ENCODE assay signal across 26 cellular contexts in the genomic region with DNA sequence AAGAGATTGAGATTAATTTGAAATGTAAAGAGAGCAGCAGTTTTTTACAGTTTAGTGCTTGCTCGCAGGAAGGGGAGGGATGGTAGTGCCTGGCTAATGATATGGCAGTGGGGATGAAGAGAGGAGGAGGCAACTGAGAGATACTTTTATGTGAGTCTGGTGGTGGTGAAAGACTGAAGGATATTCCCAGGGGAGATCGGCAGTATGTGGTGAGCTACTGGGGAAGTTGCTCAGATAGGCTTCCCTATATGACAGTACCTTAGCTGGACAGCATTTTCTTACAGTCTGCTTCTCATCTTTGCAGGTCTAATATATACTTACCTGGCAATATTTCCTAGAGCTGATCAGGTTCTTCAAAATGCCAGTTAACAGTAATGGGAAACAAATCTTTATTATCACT. TPM values are rescaled to one million over a fixed set of nuclear protein-coding genes. Genes with fewer than 3 reads are reported as not detected.
A peak's percentile ranks its signal among the peaks of the same experiment; 100 is the strongest.
DNase-seq lines count a peak whose midpoint lies in the region; ATAC-seq, FAIRE-seq and TF ChIP-seq lines count a peak whose summit lies in the region.
"Had no signal": no experiment of that assay in that cellular context is flagged by ENCODE, and none has a peak within 500 bp of the region (broad histone marks: within the 10 kb centered on the region; RNA-seq: fewer than 3 reads in every experiment).

No MANE protein-coding gene starts in this region.

- no peaks in the 10 kb centered on the region for H3K27me3 Mint-ChIP-seq in MCF 10A (ENCODE audit: insufficient read depth, unreplicated experiment)
- no peaks in the 10 kb centered on the region for H3K27me3 Mint-ChIP-seq in type B pancreatic cell
- no peaks in the 10 kb centered on the region for H3K27me3 Mint-ChIP-seq in T-cell
- H3K27me3 Mint-ChIP-seq: activated CD4-positive, alpha-beta memory T cell treated with anti-CD3 and anti-CD28 coated beads, Interleukin-2, amount 10 ng/mL, durations not matched to agents 7 days and 5 days; central memory CD8-positive, alpha-beta T cell; effector memory CD8-positive, alpha-beta T cell had no signal

- H3K9me3 ChIP-seq in mammary epithelial cell (replicated peaks; ENCODE audit: insufficient read depth, low read length) (no peaks in the 10 kb centered on the region), Loucy (ENCODE audit: insufficient read depth, low read depth, low read length) (no peaks in the 10 kb centered on the region), GM12878 (replicated peaks; ENCODE audit: control insufficient read depth, insufficient read depth, low read length) (no peaks in the 10 kb centered on the region)
- H3K9me3 ChIP-seq: Caco-2, SJCRH30, stomach, thyroid gland had no signal

- no peak for FAIRE-seq in GM12878 (lab: Jason Lieb, UNC)
- FAIRE-seq: small intestine had no signal

- dilution Hi-C loops in mammary epithelial cell (cut with HindIII; ENCODE audit: low sequenced_read_pairs): no loop called here

- intact Hi-C loops in MCF 10A (cut with micrococcal nuclease) (no loop called here), mammary epithelial cell (cut with micrococcal nuclease) (no loop called here), GM12878 (cut with micrococcal nuclease; ENCODE audit: unreplicated experiment) (no loop called here)

- peak; percentile 78 for ATAC-seq in GM12878
- no peak for ATAC-seq in T-cell (replicated peaks in 1 of 4)
- ATAC-seq: effector memory CD8-positive, alpha-beta T cell; HCT116 had no signal

- TF ChIP-seq RAD21 in GM12878 (IDR thresholded peaks at IDR 0.05; ENCODE audit: insufficient read depth, low read depth, low read length): no peak

- no peak overlapping the region for H3K4me2 ChIP-seq in mammary epithelial cell (ENCODE audit: insufficient read depth, low read depth, low read length)
- H3K4me2 ChIP-seq in Loucy (ENCODE audit: low read depth, low read length, poor library complexity, severe bottlenecking): peak overlapping the region; percentile 33
- no peak overlapping the region for H3K4me2 ChIP-seq in GM12878 (ENCODE audit: control insufficient read depth, insufficient read depth)

- H3K9me2 ChIP-seq in Loucy (replicated peaks; ENCODE audit: low read depth, low read length): no peaks in the 10 kb centered on the region

- no peak for DNase-seq in MCF 10A (ENCODE audit: unreplicated experiment)
- DNase-seq in mammary epithelial cell: no peak
- DNase-seq in GM12878 (ENCODE audit: low read depth, low spot score): no peak
- no peak for DNase-seq in type B pancreatic cell (ENCODE audit: extremely low spot score, unreplicated experiment)
- DNase-seq in T-cell: no peak
- no peak for DNase-seq in KBM-7
- DNase-seq: ACHN; activated CD4-positive, alpha-beta memory T cell treated with anti-CD3 and anti-CD28 coated beads, Interleukin-2, amount 10 ng/mL, durations not matched to agents 7 days and 5 days; activated CD4-positive, CD25-positive, alpha-beta regulatory T cell; activated gamma-delta T cell treated with Interleukin-2 at 50 U/mL for 16 hours; Caco-2; effector memory CD8-positive, alpha-beta T cell; erythroblast; mesendoderm; NCI-H1092 treated with DMSO at 0.1 percent for 48 hours; NCI-H187; NCI-H2171 treated with DMSO at 0.1 percent for 48 hours; NCI-H510A; RPMI8226; SJCRH30; small intestine; stomach; thyroid gland had no signal

- H3K4me3 ChIP-seq in mammary epithelial cell (replicated peaks in 1 of 3; ENCODE audit: insufficient read depth in 1 of 3, low read depth in 2 of 3, low read length in 3 of 3): no peak overlapping the region
- H3K4me3 ChIP-seq in Loucy (ENCODE audit: low read length, poor library complexity, severe bottlenecking): peak overlapping the region; percentile 2
- no peak overlapping the region for H3K4me3 ChIP-seq in GM12878
- H3K4me3 ChIP-seq: SJCRH30, stomach, thyroid gland had no signal

- BruUV-seq in MCF 10A (replicated peaks; lab: Mats Ljungman, UMichigan) (no TSS peak), mammary epithelial cell (replicated peaks; lab: Mats Ljungman, UMichigan) (no TSS peak), GM12878 (replicated peaks; lab: Mats Ljungman, UMichigan) (no TSS peak)

- no peaks in the 10 kb centered on the region for H3K27me3 ChIP-seq in mammary epithelial cell (ENCODE audit: insufficient read depth, low read length)
- H3K27me3 ChIP-seq in Loucy (ENCODE audit: insufficient read depth, low read length, poor library complexity, severe bottlenecking): no peaks in the 10 kb centered on the region
- no peaks in the 10 kb centered on the region for H3K27me3 ChIP-seq in GM12878 (replicated peaks in 1 of 2; ENCODE audit: control insufficient read depth in 2 of 2, insufficient read depth in 2 of 2, low read length in 1 of 2)
- H3K27me3 ChIP-seq: SJCRH30, stomach, thyroid gland had no signal

- SMC1A ChIA-PET in GM12878 (lab: Charles Lee; ENCODE audit: uncharacterized antibody, unreplicated experiment): interaction anchor here (0.9 to 2.0 kb wide), 8 partner anchors 8 to 110 kb away, joined by 3 to 8 read pairs (median 4); a partner anchor contains a TSS

- H3K4me1 ChIP-seq in mammary epithelial cell (ENCODE audit: insufficient read depth, low read length): no peaks in the 10 kb centered on the region
- H3K4me1 ChIP-seq in Loucy (ENCODE audit: insufficient read depth, low read length, poor library complexity, severe bottlenecking): peaks cover 30% of the 10 kb centered on the region
- no peaks in the 10 kb centered on the region for H3K4me1 ChIP-seq in GM12878 (ENCODE audit: control insufficient read depth, insufficient read depth, low read length)
- H3K4me1 ChIP-seq: Caco-2, SJCRH30, thyroid gland had no signal

- H3K36me3 Mint-ChIP-seq in MCF 10A (ENCODE audit: insufficient read depth, unreplicated experiment) (peaks cover 94% of the 10 kb centered on the region), type B pancreatic cell (peaks cover 42% of the 10 kb centered on the region), T-cell (peaks cover 61% of the 10 kb centered on the region)

- H3K4me1 Mint-ChIP-seq in MCF 10A (ENCODE audit: insufficient read depth, unreplicated experiment): peaks cover 11% of the 10 kb centered on the region
- H3K4me1 Mint-ChIP-seq in type B pancreatic cell (ENCODE audit: unreplicated experiment): no peaks in the 10 kb centered on the region
- H3K4me1 Mint-ChIP-seq in T-cell: peaks cover 25 to 48% (median 35%) of the 10 kb centered on the region in 3 donors

- RAD21 ChIA-PET in GM12878 (lab: Charles Lee; ENCODE audit: unreplicated experiment): interaction anchor here (1.2 to 1.3 kb wide), 3 partner anchors 92 to 134 kb away, joined by 3 to 6 read pairs (median 4); no protein-coding TSS in a partner anchor

- peak overlapping the region; percentile 23 for H3K27ac Mint-ChIP-seq in MCF 10A (ENCODE audit: low read depth, unreplicated experiment)
- H3K27ac Mint-ChIP-seq in type B pancreatic cell: peak overlapping the region; percentile 0
- H3K27ac Mint-ChIP-seq in T-cell: peak overlapping the region in 1 of 2 donors; percentile 53
- H3K27ac Mint-ChIP-seq: activated CD4-positive, alpha-beta memory T cell treated with anti-CD3 and anti-CD28 coated beads, Interleukin-2, amount 10 ng/mL, durations not matched to agents 7 days and 5 days had no signal

- no peak for TF ChIP-seq CTCF in MCF 10A (IDR thresholded peaks at IDR 0.05; ENCODE audit: unreplicated experiment)
- TF ChIP-seq CTCF in mammary epithelial cell (conservative IDR thresholded peaks at IDR 0.05 in 1 of 2, IDR thresholded peaks at IDR 0.05 in 1 of 2; ENCODE audit: extremely low read depth in 1 of 2, insufficient read depth in 1 of 2, low read depth in 1 of 2, low read length in 2 of 2): no peak
- TF ChIP-seq CTCF in Loucy (conservative IDR thresholded peaks at IDR 0.05; ENCODE audit: low read length): no peak
- TF ChIP-seq CTCF in GM12878 (IDR thresholded peaks at IDR 0.05 in 2 of 3, conservative IDR thresholded peaks at IDR 0.05 in 1 of 3; ENCODE audit: control insufficient read depth in 2 of 3, extremely low read depth in 1 of 3, insufficient read depth in 1 of 3, low read depth in 3 of 3, low read length in 3 of 3): no peak
- no peak for TF ChIP-seq CTCF in type B pancreatic cell (conservative IDR thresholded peaks at IDR 0.05)

- no peak overlapping the region for H2AFZ ChIP-seq in mammary epithelial cell (ENCODE audit: low read depth, low read length)
- no peak overlapping the region for H2AFZ ChIP-seq in Loucy (ENCODE audit: low read length)
- H2AFZ ChIP-seq in GM12878 (ENCODE audit: control insufficient read depth, low read depth, low read length): no peak overlapping the region

- TF ChIP-seq POLR2A in GM12878 (IDR thresholded peaks at IDR 0.05; ENCODE audit: low read depth, low read length): no peak

- H4K20me1 ChIP-seq in mammary epithelial cell (ENCODE audit: insufficient read depth, low read length) (no peaks in the 10 kb centered on the region), Loucy (ENCODE audit: insufficient read depth, low read length, poor library complexity, severe bottlenecking) (peaks cover 33% of the 10 kb centered on the region), GM12878 (ENCODE audit: control insufficient read depth, insufficient read depth) (no peaks in the 10 kb centered on the region)

- in situ Hi-C loops in mammary epithelial cell (cut with MboI; ENCODE audit: low sequenced_read_pairs in 2 of 2) (no loop called here), GM12878 (cut with MboI) (no loop called here), KBM-7 (cut with MboI; ENCODE audit: low pct_unique_long_range_greater_than_20kb, low sequenced_read_pairs) (no loop called here)

- H3K4me3 Mint-ChIP-seq in MCF 10A (ENCODE audit: unreplicated experiment) (no peak overlapping the region), type B pancreatic cell (no peak overlapping the region), T-cell (no peak overlapping the region)
- H3K4me3 Mint-ChIP-seq: activated CD4-positive, alpha-beta memory T cell treated with anti-CD3 and anti-CD28 coated beads, Interleukin-2, amount 10 ng/mL, durations not matched to agents 7 days and 5 days; central memory CD8-positive, alpha-beta T cell; effector memory CD8-positive, alpha-beta T cell had no signal

- H3K27ac ChIP-seq in mammary epithelial cell (ENCODE audit: insufficient read depth, low read depth, low read length): no peak overlapping the region
- H3K27ac ChIP-seq in GM12878 (ENCODE audit: control insufficient read depth, insufficient read depth): no peak overlapping the region
- H3K27ac ChIP-seq: SJCRH30, stomach, thyroid gland had no signal

- POLR2A ChIA-PET in MCF 10A (lab: Yijun Ruan, JAX): interaction anchor here (1.4 kb wide), 1 partner anchor 9 kb away, joined by 8 read pairs; a partner anchor contains a TSS
- POLR2A ChIA-PET in GM12878 (lab: Charles Lee): interaction anchor here (0.5 to 1.6 kb wide), 6 partner anchors 9 to 746 kb away, joined by 3 to 6 read pairs (median 4); a partner anchor contains a TSS
- POLR2A ChIA-PET in T-cell (lab: Charles Lee): interaction anchor here in 1 of 2 donors (1.0 kb wide), 1 partner anchor 9 kb away, joined by 4 read pairs; a partner anchor contains a TSS

- no peaks in the 10 kb centered on the region for H3K9me3 Mint-ChIP-seq in MCF 10A (ENCODE audit: unreplicated experiment)
- no peaks in the 10 kb centered on the region for H3K9me3 Mint-ChIP-seq in type B pancreatic cell
- no peaks in the 10 kb centered on the region for H3K9me3 Mint-ChIP-seq in T-cell
- H3K9me3 Mint-ChIP-seq: activated CD4-positive, alpha-beta memory T cell treated with anti-CD3 and anti-CD28 coated beads, Interleukin-2, amount 10 ng/mL, durations not matched to agents 7 days and 5 days; central memory CD8-positive, alpha-beta T cell; effector memory CD8-positive, alpha-beta T cell had no signal

- 95% methylated on average over 2 of the region's 2 CpGs for WGBS in mammary epithelial cell (ENCODE audit: low coverage, missing lambda C conversion rate)
- WGBS in GM12878 (ENCODE audit: insufficient coverage, insufficient replicate concordance, low lambda C conversion rate, missing lambda C conversion rate): 50% methylated on average over 2 of the region's 2 CpGs

- CTCF ChIA-PET in MCF 10A (lab: Yijun Ruan, JAX): interaction anchor here (1.0 to 1.1 kb wide), 2 partner anchors 8 to 14 kb away, joined by 3 to 4 read pairs; no protein-coding TSS in a partner anchor
- CTCF ChIA-PET in mammary epithelial cell (lab: Charles Lee; ENCODE audit: low non-redundant PET): no interaction called here
- CTCF ChIA-PET in GM12878 (lab: Yijun Ruan, JAX): interaction anchor here (1.0 to 2.0 kb wide), 8 partner anchors 8 to 134 kb away, joined by 3 to 13 read pairs (median 5); no protein-coding TSS in a partner anchor
- CTCF ChIA-PET in T-cell (lab: Charles Lee): no interaction called here

- TF ChIP-seq EP300 in GM12878 (IDR thresholded peaks at IDR 0.05; ENCODE audit: borderline replicate concordance in 1 of 2, control insufficient read depth in 1 of 2, low read depth in 2 of 2, low read length in 2 of 2): no peak

- H3K36me3 ChIP-seq in mammary epithelial cell (ENCODE audit: insufficient read depth, low read length) (peaks cover 29% of the 10 kb centered on the region), Loucy (ENCODE audit: insufficient read depth, low read length) (peaks cover 80% of the 10 kb centered on the region), GM12878 (ENCODE audit: control insufficient read depth in 2 of 2, insufficient read depth in 2 of 2, low read length in 1 of 2) (peaks cover 0 to 25% of the 10 kb centered on the region in 2 experiments)

- H3K79me2 ChIP-seq in mammary epithelial cell (ENCODE audit: insufficient read depth, low read length) (peaks cover 44% of the 10 kb centered on the region), Loucy (ENCODE audit: insufficient read depth, low read length) (peaks cover 69% of the 10 kb centered on the region), GM12878 (ENCODE audit: control insufficient read depth, insufficient read depth, low read length) (no peaks in the 10 kb centered on the region)

- H3K9ac ChIP-seq in mammary epithelial cell (ENCODE audit: insufficient read depth, low read length): no peak overlapping the region
- H3K9ac ChIP-seq in Loucy (ENCODE audit: low read depth, low read length, poor library complexity, severe bottlenecking): no peak overlapping the region
- no peak overlapping the region for H3K9ac ChIP-seq in GM12878 (ENCODE audit: control insufficient read depth, insufficient read depth, low read length)

- H3F3A ChIP-seq in Loucy (ENCODE audit: low read depth): no peaks in the 10 kb centered on the region

RNA-seq across cellular contexts. Expression of a gene that starts 8.6 kb away (rescaled TPM):
- total RNA-seq in MCF 10A (2022) (57.2 and 61.6 TPM in 2 replicates), mammary epithelial cell (10 to 100 TPM; 18.7 to 36.5 TPM), GM12878 (2014; rRNA removed) (28.4 and 31.3 TPM in 2 replicates), GM12878 (2014; rRNA removed; fragmentation: Illumina TruSeq; extraction: Trizol) (35.1 and 36.6 TPM in 2 replicates), GM12878 (2021) (25.0 and 27.8 TPM in 2 replicates), type B pancreatic cell (ENCODE audit: low replicate concordance) (52.1 and 76.2 TPM in 2 replicates), T-cell (100 to 1,000 TPM in 2 of 5 donors, 10 to 100 TPM in 3; 77.0 to 168 (median 91.9) TPM)
- polyA plus RNA-seq in mammary epithelial cell (14.6 TPM), GM12878 (2011; rRNA removed) (54.9 and 76.9 TPM in 2 replicates), GM12878 (2014; fragmentation: Illumina TruSeq; extraction: Trizol) (37.2 and 41.8 TPM in 2 replicates), GM12878 (2014; fragmentation: Nextera tagmentation; extraction: Ambion mirVana) (10 to 100 TPM; 17.7 to 22.6 TPM), GM12878 (2014; rRNA removed) (32.9 and 36.6 TPM in 2 replicates), GM12878 (2016; fragmentation: Nextera tagmentation; extraction: Ambion mirVana) (10 to 100 TPM; 24.7 to 25.5 TPM)
- polyA minus RNA-seq in mammary epithelial cell: 19.4 TPM
- 185 and 189 TPM in 2 replicates for total RNA-seq in GM12878 (2013; cell fraction: nucleolus; rRNA removed)
- 30.9 TPM for polyA plus RNA-seq in GM12878 (2011; ENCODE audit: low read depth)
- 14.0 and 14.4 TPM in 2 replicates for polyA plus RNA-seq in GM12878 (2011; cell fraction: cytosol; rRNA removed)
- polyA plus RNA-seq in GM12878 (2011; cell fraction: nucleus; rRNA removed): 89.8 and 130 TPM in 2 replicates
- 37.3 and 43.4 TPM in 2 replicates for polyA plus RNA-seq in GM12878 (2012)
- polyA minus RNA-seq in GM12878 (2011; rRNA and poly(A)+ RNA removed): 29.8 and 30.0 TPM in 2 replicates
- polyA minus RNA-seq in GM12878 (2011; cell fraction: cytosol; rRNA and poly(A)+ RNA removed): 10.2 and 22.7 TPM in 2 replicates
- 38.3 and 61.3 TPM in 2 replicates for polyA minus RNA-seq in GM12878 (2011; cell fraction: nucleus; rRNA and poly(A)+ RNA removed)

RNA-seq across cellular contexts. Expression of a gene that starts 9.3 kb away (rescaled TPM):
- total RNA-seq in MCF 10A (2022): 832 and 905 TPM in 2 replicates
- 100 to 1,000 TPM; 365 to 726 TPM for total RNA-seq in mammary epithelial cell
- 459 TPM for polyA plus RNA-seq in mammary epithelial cell
- polyA minus RNA-seq in mammary epithelial cell: 589 TPM
- 814 and 838 TPM in 2 replicates for total RNA-seq in GM12878 (2013; cell fraction: nucleolus; rRNA removed)
- total RNA-seq in GM12878 (2014; rRNA removed): 257 and 299 TPM in 2 replicates
- total RNA-seq in GM12878 (2014; rRNA removed; fragmentation: Illumina TruSeq; extraction: Trizol): 482 and 485 TPM in 2 replicates
- total RNA-seq in GM12878 (2021): 713 and 715 TPM in 2 replicates
- polyA plus RNA-seq in GM12878 (2011; ENCODE audit: low read depth): 329 TPM
- polyA plus RNA-seq in GM12878 (2011; rRNA removed): 766 and 1,007 TPM in 2 replicates
- polyA plus RNA-seq in GM12878 (2011; cell fraction: cytosol; rRNA removed): 509 and 785 TPM in 2 replicates
- 2,281 and 3,127 TPM in 2 replicates for polyA plus RNA-seq in GM12878 (2011; cell fraction: nucleus; rRNA removed)
- 326 and 388 TPM in 2 replicates for polyA plus RNA-seq in GM12878 (2012)
- polyA plus RNA-seq in GM12878 (2014; fragmentation: Illumina TruSeq; extraction: Trizol): 689 and 910 TPM in 2 replicates
- 100 to 1,000 TPM; 530 to 888 TPM for polyA plus RNA-seq in GM12878 (2014; fragmentation: Nextera tagmentation; extraction: Ambion mirVana)
- polyA plus RNA-seq in GM12878 (2014; rRNA removed): 1,062 and 1,423 TPM in 2 replicates
- 100 to 1,000 TPM; 723 to 740 TPM for polyA plus RNA-seq in GM12878 (2016; fragmentation: Nextera tagmentation; extraction: Ambion mirVana)
- 294 and 317 TPM in 2 replicates for polyA minus RNA-seq in GM12878 (2011; rRNA and poly(A)+ RNA removed)
- 228 and 246 TPM in 2 replicates for polyA minus RNA-seq in GM12878 (2011; cell fraction: cytosol; rRNA and poly(A)+ RNA removed)
- polyA minus RNA-seq in GM12878 (2011; cell fraction: nucleus; rRNA and poly(A)+ RNA removed): 742 and 1,263 TPM in 2 replicates
- total RNA-seq in type B pancreatic cell (ENCODE audit: low replicate concordance): 729 and 758 TPM in 2 replicates
- total RNA-seq in T-cell: 1,000 to 10,000 TPM; 1,461 to 3,147 (median 1,608) TPM

RNA-seq across cellular contexts. Expression of a gene that starts 18.6 kb away (rescaled TPM):
- total RNA-seq in MCF 10A (2022) (27.5 and 29.4 TPM in 2 replicates), mammary epithelial cell (10 to 100 TPM in 1 of 2 donors, 1 to 10 TPM in 1; 3.8 to 17.7 TPM), GM12878 (2014; rRNA removed) (17.1 and 18.0 TPM in 2 replicates), GM12878 (2014; rRNA removed; fragmentation: Illumina TruSeq; extraction: Trizol) (22.0 and 22.8 TPM in 2 replicates), GM12878 (2021) (20.6 and 27.3 TPM in 2 replicates), type B pancreatic cell (ENCODE audit: low replicate concordance) (15.4 and 22.9 TPM in 2 replicates), T-cell (10 to 100 TPM; 43.1 to 71.4 (median 59.3) TPM)
- polyA plus RNA-seq in mammary epithelial cell (5.1 TPM), GM12878 (2011; rRNA removed) (24.8 and 32.9 TPM in 2 replicates), GM12878 (2014; fragmentation: Illumina TruSeq; extraction: Trizol) (22.4 and 24.9 TPM in 2 replicates), GM12878 (2014; fragmentation: Nextera tagmentation; extraction: Ambion mirVana) (10 to 100 TPM; 10.2 to 13.5 TPM), GM12878 (2014; rRNA removed) (22.3 and 27.7 TPM in 2 replicates), GM12878 (2016; fragmentation: Nextera tagmentation; extraction: Ambion mirVana) (10 to 100 TPM; 22.1 to 26.7 TPM)
- 3.4 TPM for polyA minus RNA-seq in mammary epithelial cell
- 67.1 and 73.4 TPM in 2 replicates for total RNA-seq in GM12878 (2013; cell fraction: nucleolus; rRNA removed)
- polyA plus RNA-seq in GM12878 (2011; ENCODE audit: low read depth): 11.2 TPM
- 10.6 and 12.0 TPM in 2 replicates for polyA plus RNA-seq in GM12878 (2011; cell fraction: cytosol; rRNA removed)
- polyA plus RNA-seq in GM12878 (2011; cell fraction: nucleus; rRNA removed): 28.2 and 31.3 TPM in 2 replicates
- 17.8 and 18.2 TPM in 2 replicates for polyA plus RNA-seq in GM12878 (2012)
- 10.4 and 12.3 TPM in 2 replicates for polyA minus RNA-seq in GM12878 (2011; rRNA and poly(A)+ RNA removed)
- 4.7 and 9.5 TPM in 2 replicates for polyA minus RNA-seq in GM12878 (2011; cell fraction: cytosol; rRNA and poly(A)+ RNA removed)
- 19.0 and 23.3 TPM in 2 replicates for polyA minus RNA-seq in GM12878 (2011; cell fraction: nucleus; rRNA and poly(A)+ RNA removed)

Comparison
In these comparisons a context has a peak if more than half of its experiments do, and no peak if none do; other contexts are left out.
1. CTCF ChIA-PET loops: an anchor here in MCF 10A (1.0 to 1.1 kb wide) and GM12878 (1.0 to 2.0 kb wide); none called in mammary epithelial cell and T-cell.